In genomic region chr1:235080258-235080657, GRCh38 we compare ENCODE assay signal across 7 cellular contexts. TPM values are rescaled to one million over a fixed set of nuclear protein-coding genes. Genes with fewer than 3 reads are reported as not detected.
DNase-seq lines count a peak whose midpoint lies in the region; ATAC-seq, FAIRE-seq and TF ChIP-seq lines count a peak whose summit lies in the region.
"Not testable (repeated sequence)": the region's sequence is repeated elsewhere in the genome, so short reads cannot be mapped to it uniquely, and the experiment has no call there.

No MANE protein-coding gene starts in this region.

- intact Hi-C loops in IMR-90 (cut with micrococcal nuclease): not testable (repeated sequence)
- intact Hi-C loops in K562 (cut with micrococcal nuclease): loop anchor here (5.0 kb wide), 4 partner anchors 103 to 328 kb away; no protein-coding TSS in a partner anchor

- H4K5ac ChIP-seq in IMR-90 (ENCODE audit: low read depth, low read length): not testable (repeated sequence)

- no CpG with 5 or more reads among the region's 5 CpGs for WGBS in IMR-90 (ENCODE audit: extremely low coverage in 2 of 2, insufficient read length in 1 of 2), 2 experiments
- 18% methylated on average over 2 of the region's 5 CpGs for WGBS in K562 (ENCODE audit: insufficient coverage, low coverage, missing lambda C conversion rate)
- WGBS in lung, 2 donors: 85 to 95% methylated on average over 5 of the region's 5 CpGs

- H3K4ac ChIP-seq in IMR-90 (ENCODE audit: low read depth, low read length): peak overlapping the region; percentile 8; the same call in 1 of the 2 replicates

- H3K9me3 Mint-ChIP-seq in T-helper 1 cell treated with Interleukin-12 subunit alpha and Interleukin-12 subunit beta and Interleukin-4 antibody, amounts not matched to agents 30 μg/mL and 1 μg/mL, for 36 hours; progenitor cell of endocrine pancreas (ENCODE audit: low read depth): not testable (repeated sequence)

- H3K14ac ChIP-seq in IMR-90 (replicated peaks; ENCODE audit: low read depth, low read length): not testable (repeated sequence)

- not testable (repeated sequence) for H3K23ac ChIP-seq in IMR-90 (ENCODE audit: low read depth, low read length)

- not testable (repeated sequence) for H3K79me2 ChIP-seq in K562 (ENCODE audit: control insufficient read depth, insufficient read depth, low read length)

- not testable (repeated sequence) for H2BK15ac ChIP-seq in IMR-90 (ENCODE audit: low read depth, low read length)

- POLR2A ChIA-PET in IMR-90 (lab: Charles Lee; ENCODE audit: unreplicated experiment): not testable (repeated sequence)
- POLR2A ChIA-PET in K562 (lab: Yijun Ruan, JAX): interaction anchor here (0.7 to 1.2 kb wide), 3 partner anchors 8 to 479 kb away, joined by 3 to 5 read pairs (median 4); no protein-coding TSS in a partner anchor

- H3K4me2 ChIP-seq in IMR-90 (ENCODE audit: low read depth, low read length); K562 (ENCODE audit: insufficient read depth, low read length): not testable (repeated sequence)

- H4K8ac ChIP-seq in IMR-90 (ENCODE audit: low read depth in 2 of 2, low read length in 2 of 2): not testable (repeated sequence)

- not testable (repeated sequence) for H3K18ac ChIP-seq in IMR-90 (ENCODE audit: low read depth, low read length)

- TF ChIP-seq EP300 in K562 (IDR thresholded peaks at IDR 0.05; ENCODE audit: low read length): not testable (repeated sequence)

- not testable (repeated sequence) for H4K20me1 ChIP-seq in IMR-90 (ENCODE audit: insufficient read depth, low read length); K562 (replicated peaks; ENCODE audit: control insufficient read depth, insufficient read depth, low read length)

- H3K4me1 Mint-ChIP-seq in T-helper 1 cell treated with Interleukin-12 subunit alpha and Interleukin-12 subunit beta and Interleukin-4 antibody, amounts not matched to agents 30 μg/mL and 1 μg/mL, for 36 hours (ENCODE audit: low read depth): peaks cover 46% of the 10 kb centered on the region
- peaks cover 24% of the 10 kb centered on the region for H3K4me1 Mint-ChIP-seq in progenitor cell of endocrine pancreas (ENCODE audit: low read depth)

- not testable (repeated sequence) for H3K9ac ChIP-seq in IMR-90 (ENCODE audit: low read depth, low read length); K562 (ENCODE audit: insufficient read depth in 1 of 2, low read depth in 2 of 2, low read length in 2 of 2); subcutaneous abdominal adipose tissue (ENCODE audit: low read length in 5 of 5)

- not testable (repeated sequence) for H3K4me3 Mint-ChIP-seq in T-helper 1 cell treated with Interleukin-12 subunit alpha and Interleukin-12 subunit beta and Interleukin-4 antibody, amounts not matched to agents 30 μg/mL and 1 μg/mL, for 36 hours; progenitor cell of endocrine pancreas (ENCODE audit: low read depth)

- not testable (repeated sequence) for DNase-seq in IMR-90; K562 (ENCODE audit: extremely low read depth in 1 of 4, low spot score in 3 of 4); foreskin keratinocyte; lung (ENCODE audit: low spot score); progenitor cell of endocrine pancreas (ENCODE audit: low spot score, unreplicated experiment)

- H3K27me3 ChIP-seq in IMR-90 (ENCODE audit: control insufficient read depth, insufficient read depth, low read length); K562 (ENCODE audit: control insufficient read depth in 2 of 2, insufficient read depth in 2 of 2, low read length in 2 of 2); foreskin keratinocyte; lung (ENCODE audit: control insufficient read depth, insufficient read depth); subcutaneous abdominal adipose tissue (ENCODE audit: control insufficient read depth in 5 of 5, insufficient read depth in 4 of 5, low read length in 5 of 5): not testable (repeated sequence)

- not testable (repeated sequence) for H4K91ac ChIP-seq in IMR-90 (ENCODE audit: insufficient read depth, low read depth, low read length)

- peak overlapping the region; percentile 49 for H3K27ac Mint-ChIP-seq in T-helper 1 cell treated with Interleukin-12 subunit alpha and Interleukin-12 subunit beta and Interleukin-4 antibody, amounts not matched to agents 30 μg/mL and 1 μg/mL, for 36 hours
- peak overlapping the region; percentile 66 for H3K27ac Mint-ChIP-seq in progenitor cell of endocrine pancreas

- not testable (repeated sequence) for H3K4me3 ChIP-seq in IMR-90 (ENCODE audit: insufficient read depth, low read depth, low read length); K562; lung
- peak overlapping the region in 1 of 5 donors; percentile 10 for H3K4me3 ChIP-seq in subcutaneous abdominal adipose tissue (ENCODE audit: low read depth in 1 of 5, low read length in 5 of 5)

- peaks cover 29% of the 10 kb centered on the region for H3K4me1 ChIP-seq in IMR-90 (ENCODE audit: control insufficient read depth, insufficient read depth, low read length)
- peaks cover 14 to 18% of the 10 kb centered on the region in 2 experiments for H3K4me1 ChIP-seq in K562 (replicated peaks in 1 of 2; ENCODE audit: control insufficient read depth in 2 of 2, insufficient read depth in 2 of 2, low read length in 2 of 2)
- H3K4me1 ChIP-seq in foreskin keratinocyte: peaks cover 30% of the 10 kb centered on the region
- peaks cover 8 to 26% of the 10 kb centered on the region in 2 donors for H3K4me1 ChIP-seq in lung (ENCODE audit: control insufficient read depth in 2 of 2, insufficient read depth in 2 of 2, low read length in 2 of 2)
- peaks cover 22 to 68% (median 61%) of the 10 kb centered on the region in 5 donors for H3K4me1 ChIP-seq in subcutaneous abdominal adipose tissue (ENCODE audit: control insufficient read depth in 5 of 5, insufficient read depth in 5 of 5, low read length in 5 of 5)

- not testable (repeated sequence) for H3K36me3 ChIP-seq in IMR-90 (ENCODE audit: control insufficient read depth, insufficient read depth, low read length); K562 (ENCODE audit: control insufficient read depth, insufficient read depth, low read length); lung (ENCODE audit: control insufficient read depth in 2 of 2, insufficient read depth in 2 of 2, low read length in 2 of 2); subcutaneous abdominal adipose tissue (ENCODE audit: control insufficient read depth in 5 of 5, insufficient read depth in 5 of 5, low read length in 5 of 5)

- not testable (repeated sequence) for FAIRE-seq in K562 (lab: Jason Lieb, UNC)

- not testable (repeated sequence) for H3K27ac ChIP-seq in IMR-90 (ENCODE audit: insufficient read depth, low read length); K562 (ENCODE audit: extremely low read depth, low read depth, low read length)
- peak overlapping the region; percentile 93 for H3K27ac ChIP-seq in foreskin keratinocyte
- peak overlapping the region; percentile 66 to 83 for H3K27ac ChIP-seq in lung (ENCODE audit: low read depth in 1 of 2, low read length in 1 of 2)
- H3K27ac ChIP-seq in subcutaneous abdominal adipose tissue (ENCODE audit: low read depth, low read length): peak overlapping the region; percentile 99

- H2AK9ac ChIP-seq in IMR-90 (replicated peaks; ENCODE audit: low read depth, low read length, poor library complexity): not testable (repeated sequence)

- not testable (repeated sequence) for H3K56ac ChIP-seq in IMR-90 (ENCODE audit: extremely low read depth, insufficient read depth, low read length)

- H3K36me3 Mint-ChIP-seq in T-helper 1 cell treated with Interleukin-12 subunit alpha and Interleukin-12 subunit beta and Interleukin-4 antibody, amounts not matched to agents 30 μg/mL and 1 μg/mL, for 36 hours (ENCODE audit: low read depth); progenitor cell of endocrine pancreas (ENCODE audit: insufficient read depth): not testable (repeated sequence)

- not testable (repeated sequence) for TF ChIP-seq CTCF in IMR-90 (conservative IDR thresholded peaks at IDR 0.05; ENCODE audit: low read depth, low read length); K562 (IDR thresholded peaks at IDR 0.05 in 2 of 3, conservative IDR thresholded peaks at IDR 0.05 in 1 of 3; ENCODE audit: insufficient read depth in 2 of 3, low read depth in 1 of 3, low read length in 3 of 3); foreskin keratinocyte (conservative IDR thresholded peaks at IDR 0.05); lung (IDR thresholded peaks at IDR 0.05; ENCODE audit: control extremely low read depth, extremely low read depth); progenitor cell of endocrine pancreas (IDR thresholded peaks at IDR 0.05; ENCODE audit: unreplicated experiment)

- H3K9me3 ChIP-seq in IMR-90 (ENCODE audit: control insufficient read depth, insufficient read depth, low read length); K562 (replicated peaks; ENCODE audit: control insufficient read depth, insufficient read depth, low read depth, low read length); lung (ENCODE audit: control insufficient read depth in 2 of 2, insufficient read depth in 1 of 2, low read length in 1 of 2); subcutaneous abdominal adipose tissue (ENCODE audit: control insufficient read depth in 5 of 5, low read length in 5 of 5): not testable (repeated sequence)

- CTCF ChIA-PET in IMR-90 (lab: Yijun Ruan, JAX): interaction anchor here (1.3 kb wide), 1 partner anchor 593 kb away, joined by 3 read pairs; no protein-coding TSS in a partner anchor
- CTCF ChIA-PET in K562 (lab: Yijun Ruan, JAX; ENCODE audit: low intra/inter-chr PET ratio): not testable (repeated sequence)

- peak overlapping the region; percentile 40 for H2AK5ac ChIP-seq in IMR-90 (ENCODE audit: low read depth, low read length)

- not testable (repeated sequence) for BruUV-seq in IMR-90 (replicated peaks; lab: Mats Ljungman, UMichigan); K562 (replicated peaks; lab: Mats Ljungman, UMichigan)

- H2BK20ac ChIP-seq in IMR-90 (ENCODE audit: low read depth, low read length): peak overlapping the region; percentile 22; the same call in 1 of the 2 replicates

- H3K27me3 Mint-ChIP-seq in T-helper 1 cell treated with Interleukin-12 subunit alpha and Interleukin-12 subunit beta and Interleukin-4 antibody, amounts not matched to agents 30 μg/mL and 1 μg/mL, for 36 hours (ENCODE audit: low read depth); progenitor cell of endocrine pancreas: not testable (repeated sequence)

- in situ Hi-C loops in IMR-90 (cut with MboI; ENCODE audit: low sequenced_read_pairs): loop anchor here (5.0 to 25.0 kb wide), 4 partner anchors 98 to 468 kb away; partner anchors contain the start of gene IRF2BP2
- in situ Hi-C loops in K562 (cut with MboI): loop anchor here (5.0 to 10.0 kb wide), 2 partner anchors 325 to 483 kb away; no protein-coding TSS in a partner anchor

- not testable (repeated sequence) for ATAC-seq in IMR-90 (ENCODE audit: low read depth); K562; foreskin keratinocyte; lung (ENCODE audit: insufficient read depth, low FRiP score)

- dilution Hi-C loops in IMR-90 (cut with HindIII; ENCODE audit: low sequenced_read_pairs, unreplicated experiment): not testable (repeated sequence)

- not testable (repeated sequence) for H3K79me1 ChIP-seq in IMR-90 (ENCODE audit: low read depth in 1 of 2, low read length in 2 of 2)

- not testable (repeated sequence) for H2AFZ ChIP-seq in IMR-90 (replicated peaks; ENCODE audit: low read length, poor library complexity); K562 (ENCODE audit: low read depth, low read length)

- TF ChIP-seq POLR2A in IMR-90 (IDR thresholded peaks at IDR 0.05; ENCODE audit: low read depth, low read length); K562 (conservative IDR thresholded peaks at IDR 0.05): not testable (repeated sequence)

- H2BK120ac ChIP-seq in IMR-90 (ENCODE audit: low read depth, low read length): peak overlapping the region; percentile 4; the same call in 1 of the 2 replicates

- H2BK5ac ChIP-seq in IMR-90 (ENCODE audit: low read depth, low read length, poor library complexity, severe bottlenecking): not testable (repeated sequence)

- peaks cover 23% of the 10 kb centered on the region for H3K9me1 ChIP-seq in IMR-90 (ENCODE audit: insufficient read depth, low read length)
- H3K9me1 ChIP-seq in K562 (ENCODE audit: control insufficient read depth, insufficient read depth, low read length): not testable (repeated sequence)

- TF ChIP-seq RAD21 in IMR-90 (IDR thresholded peaks at IDR 0.05; ENCODE audit: low read length); K562 (CRISPR knock-in tag; conservative IDR thresholded peaks at IDR 0.05 in 1 of 2, IDR thresholded peaks at IDR 0.05 in 1 of 2): not testable (repeated sequence)

RNA-seq across cellular contexts. Expression of gene TOMM20, which starts 48.4 kb away (rescaled TPM):
- total RNA-seq in IMR-90 (2012; rRNA removed) (75.3 and 135 TPM in 2 replicates), K562 (2014; rRNA removed) (136 and 154 TPM in 2 replicates), K562 (2014; rRNA removed; fragmentation: Illumina TruSeq; extraction: Trizol) (165 and 211 TPM in 2 replicates), K562 (2015; rRNA removed; fragmentation: Illumina TruSeq; extraction: Trizol) (124 and 131 TPM in 2 replicates), K562 (2021) (222 and 252 TPM in 2 replicates), foreskin keratinocyte (84.7 and 90.6 TPM in 2 replicates), lung (100 to 1,000 TPM in 1 of 2 donors, 10 to 100 TPM in 1; 88.7 to 115 TPM), progenitor cell of endocrine pancreas (110 and 120 TPM in 2 replicates)
- polyA plus RNA-seq in IMR-90 (2012; rRNA removed) (70.5 and 84.4 TPM in 2 replicates), K562 (2011; rRNA removed) (334 and 469 TPM in 2 replicates), K562 (2014; fragmentation: Illumina TruSeq; extraction: Trizol) (231 and 254 TPM in 2 replicates), K562 (2014; fragmentation: Nextera tagmentation; extraction: Ambion mirVana) (100 to 1,000 TPM in 1 of 2 experiments, 10 to 100 TPM in 1; 70.6 to 102 TPM), K562 (2014; rRNA removed) (159 and 165 TPM in 2 replicates), foreskin keratinocyte (91.0 and 95.9 TPM in 2 replicates), lung (10 to 100 TPM; 60.6 to 70.5 TPM)
- polyA plus RNA-seq in IMR-90 (2012; cell fraction: cytosol; rRNA removed): 21.2 and 21.9 TPM in 2 replicates
- polyA plus RNA-seq in IMR-90 (2012; cell fraction: nucleus; rRNA removed; ENCODE audit: low replicate concordance): 5.2 and 27.0 TPM in 2 replicates
- total RNA-seq in K562 (2011; cell fraction: chromatin; rRNA removed; ENCODE audit: low replicate concordance): 63.5 and 133 TPM in 2 replicates
- total RNA-seq in K562 (2011; cell fraction: nucleolus; rRNA removed): 96.9 and 106 TPM in 2 replicates
- 165 and 259 TPM in 2 replicates for total RNA-seq in K562 (2011; cell fraction: nucleoplasm; rRNA removed)
- 47.6 and 124 TPM in 2 replicates for polyA plus RNA-seq in K562 (2011; cell fraction: cytosol; rRNA removed)
- polyA plus RNA-seq in K562 (2011; cell fraction: nucleus; rRNA removed): 46.1 and 107 TPM in 2 replicates
- polyA plus RNA-seq in K562 (2012): 197 and 293 TPM in 2 replicates
- 154 and 231 TPM in 2 replicates for polyA minus RNA-seq in K562 (2011; rRNA and poly(A)+ RNA removed)
- polyA minus RNA-seq in K562 (2011; cell fraction: cytosol; rRNA and poly(A)+ RNA removed): 110 and 119 TPM in 2 replicates
- polyA minus RNA-seq in K562 (2011; cell fraction: nucleus; rRNA and poly(A)+ RNA removed): 35.9 and 64.5 TPM in 2 replicates
